Comparison of ENCODE assay signal across 11 cellular contexts in genomic region chr2:43333096-43333655, GRCh38.
DNase-seq lines count a peak whose midpoint lies in the region; ATAC-seq, FAIRE-seq and TF ChIP-seq lines count a peak whose summit lies in the region.
"Had no signal": no experiment of that assay in that cellular context is flagged by ENCODE, and none has a peak within 500 bp of the region (broad histone marks: within the 10 kb centered on the region; RNA-seq: fewer than 3 reads in every experiment).

No MANE protein-coding gene starts in this region.

- no peak for DNase-seq in IMR-90
- DNase-seq in brain microvascular endothelial cell: no peak
- DNase-seq in HepG2 (ENCODE audit: low spot score): no peak
- DNase-seq in spleen: no peak
- no peak for DNase-seq in NCI-H1092 (lab: John Stamatoyannopoulos, UW)
- no peak for DNase-seq in NCI-H510A (lab: John Stamatoyannopoulos, UW)
- DNase-seq in NCI-H526 treated with DMSO at 0.1 percent for 48 hours (lab: John Stamatoyannopoulos, UW): no peak
- DNase-seq in GOT3 (lab: John Stamatoyannopoulos, UW): no peak
- DNase-seq: erythroblast, NCI-H1417 treated with DMSO at 0.1 percent for 48 hours had no signal

- peak overlapping the region; percentile 17 to 38; a peak in 2 of 4 replicates for H4K8ac ChIP-seq in IMR-90 (ENCODE audit: low read depth in 2 of 2, low read length in 2 of 2)

- H3K23ac ChIP-seq in IMR-90 (ENCODE audit: low read depth, low read length): peak overlapping the region; percentile 19; the same call in 1 of the 2 replicates

- TF ChIP-seq POLR2A in IMR-90 (IDR thresholded peaks at IDR 0.05; ENCODE audit: low read depth, low read length) (no peak), HepG2 (IDR thresholded peaks at IDR 0.05; ENCODE audit: insufficient read depth in 1 of 2, low read depth in 2 of 2, low read length in 2 of 2) (no peak), spleen (IDR thresholded peaks at IDR 0.05) (no peak)

- H3K79me1 ChIP-seq in IMR-90 (ENCODE audit: low read depth in 1 of 2, low read length in 2 of 2): no peaks in the 10 kb centered on the region

- POLR2A ChIA-PET in IMR-90 (lab: Charles Lee; ENCODE audit: unreplicated experiment): no interaction called here
- POLR2A ChIA-PET in HepG2 (lab: Yijun Ruan, JAX): interaction anchor here (0.6 to 1.5 kb wide), 5 partner anchors 15 to 201 kb away, joined by 3 to 5 read pairs (median 4); partner anchors contain the start of gene ZFP36L2

- H3K18ac ChIP-seq in IMR-90 (ENCODE audit: low read depth, low read length): peak overlapping the region; percentile 95

- peak overlapping the region; percentile 16 for H3K14ac ChIP-seq in IMR-90 (replicated peaks; ENCODE audit: low read depth, low read length)

- H3K4ac ChIP-seq in IMR-90 (ENCODE audit: low read depth, low read length): peak overlapping the region; percentile 78; the same call in 1 of the 2 replicates

- H4K20me1 ChIP-seq in IMR-90 (ENCODE audit: insufficient read depth, low read length) (no peaks in the 10 kb centered on the region), HepG2 (ENCODE audit: insufficient read depth, low read length) (no peaks in the 10 kb centered on the region)

- H3K36me3 ChIP-seq in IMR-90 (ENCODE audit: control insufficient read depth, insufficient read depth, low read length) (no peaks in the 10 kb centered on the region), brain microvascular endothelial cell (replicated peaks) (no peaks in the 10 kb centered on the region), HepG2 (replicated peaks in 1 of 2; ENCODE audit: control insufficient read depth in 1 of 2, insufficient read depth in 2 of 2, low read length in 2 of 2) (no peaks in the 10 kb centered on the region; a peak in 1 of 5 replicates), spleen (peaks cover 0 to 32% (median 3%) of the 10 kb centered on the region in 6 donors)
- H3K36me3 ChIP-seq: HAP-1 had no signal

- H4K91ac ChIP-seq in IMR-90 (ENCODE audit: insufficient read depth, low read depth, low read length): no peak overlapping the region

- peak; percentile 45 for ATAC-seq in IMR-90 (ENCODE audit: low read depth)
- no peak for ATAC-seq in HepG2

- H2BK120ac ChIP-seq in IMR-90 (ENCODE audit: low read depth, low read length): peak overlapping the region; percentile 60; the same call in 1 of the 2 replicates

- in situ Hi-C loops in IMR-90 (cut with MboI; ENCODE audit: low sequenced_read_pairs) (no loop called here), brain microvascular endothelial cell (cut with HindIII; ENCODE audit: low pct_ligation_motif_present, low sequenced_read_pairs) (no loop called here), HepG2 (cut with HindIII; ENCODE audit: extremely low pct_ligation_motif_present, low pct_unique_long_range_greater_than_20kb) (no loop called here)

- TF ChIP-seq RAD21 in IMR-90 (IDR thresholded peaks at IDR 0.05; ENCODE audit: low read length) (no peak), HepG2 (CRISPR knock-in tag; IDR thresholded peaks at IDR 0.05) (no peak)

- H3K4me1 ChIP-seq in IMR-90 (ENCODE audit: control insufficient read depth, insufficient read depth, low read length) (peaks cover 18% of the 10 kb centered on the region), HepG2 (ENCODE audit: insufficient read depth, low read length) (peaks cover 25% of the 10 kb centered on the region), spleen (peaks cover 6 to 47% (median 28%) of the 10 kb centered on the region in 6 donors)
- H3K4me1 ChIP-seq: HAP-1 had no signal

- H3K9ac ChIP-seq in IMR-90 (ENCODE audit: low read depth, low read length): peak overlapping the region; percentile 71
- H3K9ac ChIP-seq in HepG2 (ENCODE audit: insufficient read depth, low read depth, low read length): no peak overlapping the region

- H3K27ac ChIP-seq in IMR-90 (ENCODE audit: insufficient read depth, low read length) (peak overlapping the region; percentile 86; the same call in 1 of the 2 replicates), brain microvascular endothelial cell (peak overlapping the region; percentile 20), HepG2 (ENCODE audit: extremely low read length, insufficient read depth, low read length) (peak overlapping the region; percentile 28), spleen (peak overlapping the region in 7 of 8 donors; percentile 13 to 75 (median 64))

- H3K9me3 ChIP-seq in IMR-90 (ENCODE audit: control insufficient read depth, insufficient read depth, low read length) (no peaks in the 10 kb centered on the region), HepG2 (ENCODE audit: low read length) (no peaks in the 10 kb centered on the region), spleen (no peaks in the 10 kb centered on the region)
- H3K9me3 ChIP-seq: HAP-1 had no signal

- H3K79me2 ChIP-seq in HepG2 (ENCODE audit: insufficient read depth, low read length): no peaks in the 10 kb centered on the region

- no peak for TF ChIP-seq CTCF in IMR-90 (conservative IDR thresholded peaks at IDR 0.05; ENCODE audit: low read depth, low read length)
- no peak for TF ChIP-seq CTCF in brain microvascular endothelial cell (IDR thresholded peaks at IDR 0.05; ENCODE audit: low read depth, low read length, missing control alignments)
- no peak for TF ChIP-seq CTCF in HepG2 (CRISPR knock-in tag; IDR thresholded peaks at IDR 0.05)
- no peak for TF ChIP-seq CTCF in spleen (IDR thresholded peaks at IDR 0.05 in 8 of 11, conservative IDR thresholded peaks at IDR 0.05 in 3 of 11)

- WGBS in IMR-90 (ENCODE audit: extremely low coverage in 2 of 2, insufficient read length in 1 of 2), 2 experiments: 33% methylated on average over 1 of the region's 6 CpGs; no CpG with 5 or more reads in 1 of the 2 experiments
- WGBS in HepG2 (ENCODE audit: low lambda C conversion rate): 67% methylated on average over 6 of the region's 6 CpGs
- 29 to 54% (median 38%) methylated on average over 6 of the region's 6 CpGs for WGBS in spleen, 5 donors

- H3K4me3 ChIP-seq in IMR-90 (ENCODE audit: insufficient read depth, low read depth, low read length) (no peak overlapping the region), brain microvascular endothelial cell (ENCODE audit: low read depth, low read length) (no peak overlapping the region), HepG2 (replicated peaks in 1 of 3; ENCODE audit: insufficient read depth in 1 of 3, low read depth in 2 of 3, low read length in 3 of 3) (no peak overlapping the region), spleen (no peak overlapping the region)
- H3K4me3 ChIP-seq: HAP-1 had no signal

- no TSS peak for BruUV-seq in IMR-90 (replicated peaks; lab: Mats Ljungman, UMichigan)
- no TSS peak for BruUV-seq in HepG2 (replicated peaks; lab: Mats Ljungman, UMichigan)

- FAIRE-seq in HepG2 (lab: Jason Lieb, UNC): peak; percentile 61

- no peak overlapping the region for H2AK9ac ChIP-seq in IMR-90 (replicated peaks; ENCODE audit: low read depth, low read length, poor library complexity)

- no peak overlapping the region for H2AFZ ChIP-seq in IMR-90 (replicated peaks; ENCODE audit: low read length, poor library complexity)
- H2AFZ ChIP-seq in HepG2 (ENCODE audit: low read length): no peak overlapping the region

- H3K4me2 ChIP-seq in IMR-90 (ENCODE audit: low read depth, low read length): peak overlapping the region; percentile 66
- H3K4me2 ChIP-seq in HepG2 (ENCODE audit: low read depth, low read length): 0 out of 2 replicates have a peak overlapping the region, but pooled peaks have one; percentile 2

- H2BK5ac ChIP-seq in IMR-90 (ENCODE audit: low read depth, low read length, poor library complexity, severe bottlenecking): peak overlapping the region; percentile 4

- H4K5ac ChIP-seq in IMR-90 (ENCODE audit: low read depth, low read length): peak overlapping the region; percentile 56

- intact Hi-C loops in IMR-90 (cut with micrococcal nuclease): no loop called here
- intact Hi-C loops in HepG2 (cut with micrococcal nuclease; ENCODE audit: unreplicated experiment): no loop called here
- intact Hi-C loops in spleen (cut with DNase I; ENCODE audit: low total_unique reads): no loop called here

- CTCF ChIA-PET in IMR-90 (lab: Yijun Ruan, JAX): interaction anchor here (0.6 kb wide), 1 partner anchor 54 kb away, joined by 3 read pairs; no protein-coding TSS in a partner anchor
- CTCF ChIA-PET in HepG2 (lab: Yijun Ruan, JAX; ENCODE audit: low intra/inter-chr PET ratio, low total read pairs): no interaction called here

- TF ChIP-seq EP300 in HepG2 (IDR thresholded peaks at IDR 0.05; ENCODE audit: low read depth in 2 of 2, low read length in 2 of 2) (no peak), HepG2 (CRISPR knock-in tag; IDR thresholded peaks at IDR 0.05; ENCODE audit: borderline replicate concordance) (no peak)

- no peak overlapping the region; the same call in 1 of the 2 replicates for H3K56ac ChIP-seq in IMR-90 (ENCODE audit: extremely low read depth, insufficient read depth, low read length)

- H2BK15ac ChIP-seq in IMR-90 (ENCODE audit: low read depth, low read length): 0 out of 3 replicates have a peak overlapping the region, but pooled peaks have one; percentile 6

- dilution Hi-C loops in IMR-90 (cut with HindIII; ENCODE audit: low sequenced_read_pairs, unreplicated experiment): no loop called here

- H2AK5ac ChIP-seq in IMR-90 (ENCODE audit: low read depth, low read length): no peak overlapping the region

- H3K27me3 ChIP-seq in IMR-90 (ENCODE audit: control insufficient read depth, insufficient read depth, low read length): no peaks in the 10 kb centered on the region
- no peaks in the 10 kb centered on the region for H3K27me3 ChIP-seq in brain microvascular endothelial cell (replicated peaks)
- H3K27me3 ChIP-seq in HepG2 (ENCODE audit: control insufficient read depth in 1 of 2, insufficient read depth in 2 of 2, low read length in 2 of 2): no peaks in the 10 kb centered on the region
- H3K27me3 ChIP-seq in spleen (replicated peaks in 1 of 7): no peaks in the 10 kb centered on the region

- peak overlapping the region; percentile 49 for H2BK20ac ChIP-seq in IMR-90 (ENCODE audit: low read depth, low read length)

- no peaks in the 10 kb centered on the region for H3K9me1 ChIP-seq in IMR-90 (ENCODE audit: insufficient read depth, low read length)

TF ChIP-seq in IMR-90, 13 proteins besides CTCF, POLR2A, EP300 and RAD21 (continues in another document):
- no peak for TF ChIP-seq MAFK (IDR thresholded peaks at IDR 0.05; ENCODE audit: low read depth, low read length)
- no peak for TF ChIP-seq BHLHE40 (IDR thresholded peaks at IDR 0.05; ENCODE audit: low read depth, low read length)
- no peak for TF ChIP-seq RFX5 (IDR thresholded peaks at IDR 0.05; ENCODE audit: low read depth, low read length)
- TF ChIP-seq FOS (IDR thresholded peaks at IDR 0.05; ENCODE audit: low read depth, low read length): no peak
- TF ChIP-seq MXI1 (IDR thresholded peaks at IDR 0.05; ENCODE audit: borderline replicate concordance, low read depth, low read length): no peak
- no peak for TF ChIP-seq CHD1 (IDR thresholded peaks at IDR 0.05; ENCODE audit: low read depth, low read length)

TF ChIP-seq in HepG2, 621 proteins besides CTCF, POLR2A, EP300 and RAD21 (continues in another document):
- TF ChIP-seq ZNF205 (CRISPR knock-in tag; IDR thresholded peaks at IDR 0.05): 0 out of 2 replicates have a peak, but pooled peaks have one; percentile 1
- TF ChIP-seq ZNF251 (CRISPR knock-in tag; IDR thresholded peaks at IDR 0.05): no peak
- TF ChIP-seq SOX6 (IDR thresholded peaks at IDR 0.05): no peak
- peak; percentile 23 for TF ChIP-seq SOX6 (CRISPR knock-in tag; IDR thresholded peaks at IDR 0.05)
- no peak for TF ChIP-seq ZNF207 (IDR thresholded peaks at IDR 0.05; ENCODE audit: borderline replicate concordance)

Comparison
In these comparisons a context has a peak if more than half of its experiments do, and no peak if none do; other contexts are left out.
1. H3K27ac ChIP-seq: peak in every context shown above with its lines; median percentile 86 in IMR-90; 64 in spleen; 28 in HepG2; 20 in brain microvascular endothelial cell.